In the genomic region with DNA sequence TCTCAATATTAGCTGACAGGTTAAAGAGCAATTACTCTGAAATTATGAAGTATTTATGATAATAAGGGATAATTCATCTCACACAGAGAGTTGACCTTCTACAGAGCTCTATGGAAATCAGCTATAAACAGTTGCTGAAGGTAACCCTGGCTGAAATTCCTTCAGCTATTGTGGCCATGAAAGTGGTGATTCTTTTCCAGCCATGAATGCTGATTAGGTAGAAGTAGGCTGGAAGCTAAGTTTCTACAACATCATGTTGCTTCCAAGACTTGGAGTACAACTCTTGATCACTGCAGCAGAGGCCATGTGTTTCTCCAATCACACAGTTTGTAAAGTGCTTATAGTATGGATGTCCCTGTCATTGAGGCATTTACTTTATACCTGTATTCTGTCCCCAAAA, we compare ENCODE assay signal across 27 cellular contexts.
"Had no signal": no experiment of that assay in that cellular context is flagged by ENCODE, and none has a peak within 500 bp of the region (broad histone marks: within the 10 kb centered on the region; RNA-seq: fewer than 3 reads in every experiment).

No MANE protein-coding gene starts in this region.

- DNase-seq: activated CD4-positive, alpha-beta memory T cell treated with anti-CD3 and anti-CD28 coated beads, Interleukin-2, amount 10 ng/mL, durations not matched to agents 7 days and 5 days; activated CD4-positive, alpha-beta T cell treated with anti-CD3 and anti-CD28 coated beads for 1 hour; activated CD4-positive, alpha-beta T cell treated with anti-CD3 and anti-CD28 coated beads for 4 hours; activated CD4-positive, alpha-beta T cell treated with anti-CD3 and anti-CD28 coated beads, Interleukin-2, amount 10 ng/mL, durations not matched to agents 7 days and 5 days; activated CD4-positive, alpha-beta T cell treated with anti-CD3 and anti-CD28 coated beads, Interleukin-2, amount 50 U/mL, for 4 hours; activated CD8-positive, alpha-beta memory T cell treated with anti-CD3 and anti-CD28 coated beads, Interleukin-2, amount 50 U/mL, for 48 hours; activated gamma-delta T cell treated with Interleukin-2 at 50 U/mL for 16 hours; activated naive CD4-positive, alpha-beta T cell treated with anti-CD3 and anti-CD28 coated beads, Interleukin-2, amount 50 U/mL, for 16 hours; activated naive CD4-positive, alpha-beta T cell treated with Interleukin-2 at 50 U/mL for 16 hours; activated T-cell treated with anti-CD3 and anti-CD28 coated beads for 4 hours; activated T-cell treated with anti-CD3 and anti-CD28 coated beads, Interleukin-2, amount 50 U/mL, for 24 hours; activated T-cell treated with anti-CD3 and anti-CD28 coated beads, Interleukin-2, amount 50 U/mL, for 72 hours; amniotic stem cell; anterior cingulate cortex; brain microvascular endothelial cell; dorsolateral prefrontal cortex; effector memory CD4-positive, alpha-beta T cell; endodermal cell; foreskin melanocyte; heart right ventricle; T-helper 2 cell had no signal

- FAIRE-seq: astrocyte, bronchial epithelial cell had no signal

- H3K27me3 ChIP-seq: brain microvascular endothelial cell, dorsolateral prefrontal cortex, esophagus muscularis mucosa, gastroesophageal sphincter, heart right ventricle, hepatocyte had no signal

- H3K27ac ChIP-seq: brain microvascular endothelial cell, coronary artery, dorsolateral prefrontal cortex, esophagus muscularis mucosa, gastroesophageal sphincter, heart right ventricle, hepatocyte had no signal

- H3K4me1 ChIP-seq: esophagus muscularis mucosa, gastroesophageal sphincter, heart right ventricle had no signal

- H3K9me3 ChIP-seq: esophagus muscularis mucosa, gastroesophageal sphincter had no signal

- H3K4me3 ChIP-seq: coronary artery, dorsolateral prefrontal cortex, esophagus muscularis mucosa, gastroesophageal sphincter, heart right ventricle, hepatocyte had no signal

- ATAC-seq: activated T-cell treated with anti-CD3 and anti-CD28 coated beads, Interleukin-2, amount 50 U/mL, for 72 hours; gastroesophageal sphincter; heart right ventricle had no signal

- H3K79me2 ChIP-seq: hepatocyte had no signal

- H2AFZ ChIP-seq: hepatocyte had no signal

- H3K36me3 ChIP-seq: brain microvascular endothelial cell, esophagus muscularis mucosa, gastroesophageal sphincter, heart right ventricle had no signal

- H3K4me2 ChIP-seq: hepatocyte had no signal
